1 cellular context compared by ENCODE assay signal in the genomic region with DNA sequence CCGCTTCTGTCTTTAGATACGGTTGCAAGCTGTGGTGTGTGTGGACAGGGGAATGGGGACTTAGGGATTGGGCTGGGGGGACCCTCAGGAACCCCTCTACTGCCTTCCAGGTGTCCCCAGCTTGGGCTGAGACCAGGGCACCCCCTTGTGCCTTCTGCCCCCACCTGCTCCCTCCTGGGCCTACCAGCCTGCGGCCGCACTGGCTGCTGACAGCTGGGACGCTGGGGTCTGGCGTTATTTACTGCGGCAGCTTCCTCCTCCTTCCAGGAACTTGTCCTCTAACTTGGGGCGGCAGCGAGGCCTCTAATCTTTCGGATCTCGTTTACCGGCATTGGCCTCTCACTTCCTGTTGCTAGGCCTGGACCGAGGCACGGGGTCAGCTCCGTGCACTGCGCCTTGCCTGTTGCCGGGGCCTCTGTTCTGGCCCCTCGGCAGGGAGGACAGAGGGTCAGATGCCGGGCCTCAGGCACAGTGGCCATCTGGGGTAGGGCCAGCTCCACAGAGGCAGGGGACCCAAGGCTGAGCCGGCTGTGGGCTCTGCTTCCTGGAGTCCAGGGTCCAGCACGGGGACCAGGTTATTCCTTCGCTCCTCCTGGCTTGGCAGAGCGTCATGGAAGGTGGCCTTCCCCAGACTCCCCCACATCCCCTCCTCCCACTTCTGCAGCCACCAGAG.
TF ChIP-seq lines count a peak whose summit lies in the region.

No MANE protein-coding gene starts in this region.

TF ChIP-seq in K562, 482 proteins besides CTCF, POLR2A, EP300 and RAD21 (continued from another document and continues in another):
- TF ChIP-seq, protein P1, sequence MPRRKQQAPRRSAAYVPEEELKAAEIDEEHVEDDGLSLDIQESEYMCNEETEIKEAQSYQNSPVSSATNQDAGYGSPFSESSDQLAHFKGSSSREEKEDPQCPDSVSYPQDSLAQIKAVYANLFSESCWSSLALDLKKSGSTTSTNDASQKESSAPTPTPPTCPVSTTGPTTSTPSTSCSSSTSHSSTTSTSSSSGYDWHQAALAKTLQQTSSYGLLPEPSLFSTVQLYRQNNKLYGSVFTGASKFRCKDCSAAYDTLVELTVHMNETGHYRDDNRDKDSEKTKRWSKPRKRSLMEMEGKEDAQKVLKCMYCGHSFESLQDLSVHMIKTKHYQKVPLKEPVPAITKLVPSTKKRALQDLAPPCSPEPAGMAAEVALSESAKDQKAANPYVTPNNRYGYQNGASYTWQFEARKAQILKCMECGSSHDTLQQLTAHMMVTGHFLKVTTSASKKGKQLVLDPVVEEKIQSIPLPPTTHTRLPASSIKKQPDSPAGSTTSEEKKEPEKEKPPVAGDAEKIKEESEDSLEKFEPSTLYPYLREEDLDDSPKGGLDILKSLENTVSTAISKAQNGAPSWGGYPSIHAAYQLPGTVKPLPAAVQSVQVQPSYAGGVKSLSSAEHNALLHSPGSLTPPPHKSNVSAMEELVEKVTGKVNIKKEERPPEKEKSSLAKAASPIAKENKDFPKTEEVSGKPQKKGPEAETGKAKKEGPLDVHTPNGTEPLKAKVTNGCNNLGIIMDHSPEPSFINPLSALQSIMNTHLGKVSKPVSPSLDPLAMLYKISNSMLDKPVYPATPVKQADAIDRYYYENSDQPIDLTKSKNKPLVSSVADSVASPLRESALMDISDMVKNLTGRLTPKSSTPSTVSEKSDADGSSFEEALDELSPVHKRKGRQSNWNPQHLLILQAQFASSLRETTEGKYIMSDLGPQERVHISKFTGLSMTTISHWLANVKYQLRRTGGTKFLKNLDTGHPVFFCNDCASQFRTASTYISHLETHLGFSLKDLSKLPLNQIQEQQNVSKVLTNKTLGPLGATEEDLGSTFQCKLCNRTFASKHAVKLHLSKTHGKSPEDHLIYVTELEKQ (CRISPR knock-in tag; IDR thresholded peaks at IDR 0.05), result no peak
- TF ChIP-seq ZNF165 (CRISPR knock-in tag; IDR thresholded peaks at IDR 0.05; ENCODE audit: borderline replicate concordance) (0 out of 2 replicates have a peak, but pooled peaks have one; percentile 7), TEAD4 (IDR thresholded peaks at IDR 0.05; ENCODE audit: low read length) (peak; percentile 68; the same call in 1 of the 2 replicates), TEAD4 (CRISPR knock-in tag; IDR thresholded peaks at IDR 0.05; ENCODE audit: borderline replicate concordance) (no peak), ATF7 (IDR thresholded peaks at IDR 0.05) (peak; percentile 76), BRD9 (IDR thresholded peaks at IDR 0.05; ENCODE audit: low read depth, partially characterized antibody) (peak; percentile 33), CHD2 (IDR thresholded peaks at IDR 0.05; ENCODE audit: low read depth, low read length) (no peak; the same call in 1 of the 2 replicates), ETS2 (tag; IDR thresholded peaks at IDR 0.05; ENCODE audit: borderline replicate concordance, poor library complexity, severe bottlenecking) (no peak), KDM1A (IDR thresholded peaks at IDR 0.05) (no peak), HBP1 (CRISPR knock-in tag; IDR thresholded peaks at IDR 0.05) (no peak), FIP1L1 (IDR thresholded peaks at IDR 0.05; ENCODE audit: low read depth, low read length, poor library complexity, severe bottlenecking) (peak; percentile 71), NFRKB (IDR thresholded peaks at IDR 0.05; ENCODE audit: low read depth) (peak; percentile 87), JUND (IDR thresholded peaks at IDR 0.05; ENCODE audit: borderline replicate concordance, low read depth, low read length) (peak; percentile 66), JUND (tag; IDR thresholded peaks at IDR 0.05; ENCODE audit: borderline replicate concordance, low read depth, low read length) (peak; percentile 81; the same call in 1 of the 3 replicates), SMAD3 (CRISPR knock-in tag; conservative IDR thresholded peaks at IDR 0.05) (peak; percentile 59; the same call in 1 of the 2 replicates), SMARCA4 (IDR thresholded peaks at IDR 0.05) (peak; percentile 63), KHSRP (IDR thresholded peaks at IDR 0.05) (no peak), ZNF24 (IDR thresholded peaks at IDR 0.05) (no peak), PHF21A (IDR thresholded peaks at IDR 0.05; ENCODE audit: borderline replicate concordance, low read depth) (no peak), POLR2B (IDR thresholded peaks at IDR 0.05; ENCODE audit: low read depth, partially characterized antibody) (peak; percentile 67), ZNF232 (CRISPR knock-in tag; IDR thresholded peaks at IDR 0.05) (no peak), USF2 (CRISPR knock-in tag; IDR thresholded peaks at IDR 0.05) (no peak), ETV5 (CRISPR knock-in tag; IDR thresholded peaks at IDR 0.05; ENCODE audit: low read depth) (peak; percentile 97), DIDO1 (tag; IDR thresholded peaks at IDR 0.05; ENCODE audit: low read depth) (no peak), ZBTB26 (CRISPR knock-in tag; IDR thresholded peaks at IDR 0.05) (0 out of 2 replicates have a peak, but pooled peaks have one; percentile 12), TGIF2 (CRISPR knock-in tag; IDR thresholded peaks at IDR 0.05) (no peak), NR2C2 (CRISPR knock-in tag; IDR thresholded peaks at IDR 0.05) (peak; percentile 54; the same call in 1 of the 2 replicates), NR2C2 (tag; IDR thresholded peaks at IDR 0.05) (peak; percentile 91), FOSL1 (tag; conservative IDR thresholded peaks at IDR 0.05) (peak; percentile 52), HIVEP1 (CRISPR knock-in tag; IDR thresholded peaks at IDR 0.05) (no peak), CHCHD3 (CRISPR knock-in tag; IDR thresholded peaks at IDR 0.05) (no peak), ELF2 (CRISPR knock-in tag; IDR thresholded peaks at IDR 0.05) (peak; percentile 67), RFX7 (CRISPR knock-in tag; IDR thresholded peaks at IDR 0.05) (no peak), NCOA1 (IDR thresholded peaks at IDR 0.05; ENCODE audit: low read depth) (peak; percentile 66; the same call in 1 of the 2 replicates)
- TF ChIP-seq, protein P2, sequence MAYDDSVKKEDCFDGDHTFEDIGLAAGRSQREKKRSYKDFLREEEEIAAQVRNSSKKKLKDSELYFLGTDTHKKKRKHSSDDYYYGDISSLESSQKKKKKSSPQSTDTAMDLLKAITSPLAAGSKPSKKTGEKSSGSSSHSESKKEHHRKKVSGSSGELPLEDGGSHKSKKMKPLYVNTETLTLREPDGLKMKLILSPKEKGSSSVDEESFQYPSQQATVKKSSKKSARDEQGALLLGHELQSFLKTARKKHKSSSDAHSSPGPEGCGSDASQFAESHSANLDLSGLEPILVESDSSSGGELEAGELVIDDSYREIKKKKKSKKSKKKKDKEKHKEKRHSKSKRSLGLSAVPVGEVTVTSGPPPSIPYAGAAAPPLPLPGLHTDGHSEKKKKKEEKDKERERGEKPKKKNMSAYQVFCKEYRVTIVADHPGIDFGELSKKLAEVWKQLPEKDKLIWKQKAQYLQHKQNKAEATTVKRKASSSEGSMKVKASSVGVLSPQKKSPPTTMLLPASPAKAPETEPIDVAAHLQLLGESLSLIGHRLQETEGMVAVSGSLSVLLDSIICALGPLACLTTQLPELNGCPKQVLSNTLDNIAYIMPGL (CRISPR knock-in tag; IDR thresholded peaks at IDR 0.05), result 0 out of 2 replicates have a peak, but pooled peaks have one; percentile 66
- TF ChIP-seq, protein P3, sequence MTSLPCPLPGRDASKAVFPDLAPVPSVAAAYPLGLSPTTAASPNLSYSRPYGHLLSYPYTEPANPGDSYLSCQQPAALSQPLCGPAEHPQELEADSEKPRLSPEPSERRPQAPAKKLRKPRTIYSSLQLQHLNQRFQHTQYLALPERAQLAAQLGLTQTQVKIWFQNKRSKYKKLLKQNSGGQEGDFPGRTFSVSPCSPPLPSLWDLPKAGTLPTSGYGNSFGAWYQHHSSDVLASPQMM (CRISPR knock-in tag; IDR thresholded peaks at IDR 0.05), result no peak
- TF ChIP-seq, protein P4, sequence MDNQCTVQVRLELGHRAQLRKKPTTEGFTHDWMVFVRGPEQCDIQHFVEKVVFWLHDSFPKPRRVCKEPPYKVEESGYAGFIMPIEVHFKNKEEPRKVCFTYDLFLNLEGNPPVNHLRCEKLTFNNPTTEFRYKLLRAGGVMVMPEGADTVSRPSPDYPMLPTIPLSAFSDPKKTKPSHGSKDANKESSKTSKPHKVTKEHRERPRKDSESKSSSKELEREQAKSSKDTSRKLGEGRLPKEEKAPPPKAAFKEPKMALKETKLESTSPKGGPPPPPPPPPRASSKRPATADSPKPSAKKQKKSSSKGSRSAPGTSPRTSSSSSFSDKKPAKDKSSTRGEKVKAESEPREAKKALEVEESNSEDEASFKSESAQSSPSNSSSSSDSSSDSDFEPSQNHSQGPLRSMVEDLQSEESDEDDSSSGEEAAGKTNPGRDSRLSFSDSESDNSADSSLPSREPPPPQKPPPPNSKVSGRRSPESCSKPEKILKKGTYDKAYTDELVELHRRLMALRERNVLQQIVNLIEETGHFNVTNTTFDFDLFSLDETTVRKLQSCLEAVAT (IDR thresholded peaks at IDR 0.05), result no peak
- TF ChIP-seq, protein P5, sequence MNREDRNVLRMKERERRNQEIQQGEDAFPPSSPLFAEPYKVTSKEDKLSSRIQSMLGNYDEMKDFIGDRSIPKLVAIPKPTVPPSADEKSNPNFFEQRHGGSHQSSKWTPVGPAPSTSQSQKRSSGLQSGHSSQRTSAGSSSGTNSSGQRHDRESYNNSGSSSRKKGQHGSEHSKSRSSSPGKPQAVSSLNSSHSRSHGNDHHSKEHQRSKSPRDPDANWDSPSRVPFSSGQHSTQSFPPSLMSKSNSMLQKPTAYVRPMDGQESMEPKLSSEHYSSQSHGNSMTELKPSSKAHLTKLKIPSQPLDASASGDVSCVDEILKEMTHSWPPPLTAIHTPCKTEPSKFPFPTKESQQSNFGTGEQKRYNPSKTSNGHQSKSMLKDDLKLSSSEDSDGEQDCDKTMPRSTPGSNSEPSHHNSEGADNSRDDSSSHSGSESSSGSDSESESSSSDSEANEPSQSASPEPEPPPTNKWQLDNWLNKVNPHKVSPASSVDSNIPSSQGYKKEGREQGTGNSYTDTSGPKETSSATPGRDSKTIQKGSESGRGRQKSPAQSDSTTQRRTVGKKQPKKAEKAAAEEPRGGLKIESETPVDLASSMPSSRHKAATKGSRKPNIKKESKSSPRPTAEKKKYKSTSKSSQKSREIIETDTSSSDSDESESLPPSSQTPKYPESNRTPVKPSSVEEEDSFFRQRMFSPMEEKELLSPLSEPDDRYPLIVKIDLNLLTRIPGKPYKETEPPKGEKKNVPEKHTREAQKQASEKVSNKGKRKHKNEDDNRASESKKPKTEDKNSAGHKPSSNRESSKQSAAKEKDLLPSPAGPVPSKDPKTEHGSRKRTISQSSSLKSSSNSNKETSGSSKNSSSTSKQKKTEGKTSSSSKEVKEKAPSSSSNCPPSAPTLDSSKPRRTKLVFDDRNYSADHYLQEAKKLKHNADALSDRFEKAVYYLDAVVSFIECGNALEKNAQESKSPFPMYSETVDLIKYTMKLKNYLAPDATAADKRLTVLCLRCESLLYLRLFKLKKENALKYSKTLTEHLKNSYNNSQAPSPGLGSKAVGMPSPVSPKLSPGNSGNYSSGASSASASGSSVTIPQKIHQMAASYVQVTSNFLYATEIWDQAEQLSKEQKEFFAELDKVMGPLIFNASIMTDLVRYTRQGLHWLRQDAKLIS (CRISPR knock-in tag; IDR thresholded peaks at IDR 0.05), result 0 out of 2 replicates have a peak, but pooled peaks have one; percentile 57
- TF ChIP-seq, protein P6, sequence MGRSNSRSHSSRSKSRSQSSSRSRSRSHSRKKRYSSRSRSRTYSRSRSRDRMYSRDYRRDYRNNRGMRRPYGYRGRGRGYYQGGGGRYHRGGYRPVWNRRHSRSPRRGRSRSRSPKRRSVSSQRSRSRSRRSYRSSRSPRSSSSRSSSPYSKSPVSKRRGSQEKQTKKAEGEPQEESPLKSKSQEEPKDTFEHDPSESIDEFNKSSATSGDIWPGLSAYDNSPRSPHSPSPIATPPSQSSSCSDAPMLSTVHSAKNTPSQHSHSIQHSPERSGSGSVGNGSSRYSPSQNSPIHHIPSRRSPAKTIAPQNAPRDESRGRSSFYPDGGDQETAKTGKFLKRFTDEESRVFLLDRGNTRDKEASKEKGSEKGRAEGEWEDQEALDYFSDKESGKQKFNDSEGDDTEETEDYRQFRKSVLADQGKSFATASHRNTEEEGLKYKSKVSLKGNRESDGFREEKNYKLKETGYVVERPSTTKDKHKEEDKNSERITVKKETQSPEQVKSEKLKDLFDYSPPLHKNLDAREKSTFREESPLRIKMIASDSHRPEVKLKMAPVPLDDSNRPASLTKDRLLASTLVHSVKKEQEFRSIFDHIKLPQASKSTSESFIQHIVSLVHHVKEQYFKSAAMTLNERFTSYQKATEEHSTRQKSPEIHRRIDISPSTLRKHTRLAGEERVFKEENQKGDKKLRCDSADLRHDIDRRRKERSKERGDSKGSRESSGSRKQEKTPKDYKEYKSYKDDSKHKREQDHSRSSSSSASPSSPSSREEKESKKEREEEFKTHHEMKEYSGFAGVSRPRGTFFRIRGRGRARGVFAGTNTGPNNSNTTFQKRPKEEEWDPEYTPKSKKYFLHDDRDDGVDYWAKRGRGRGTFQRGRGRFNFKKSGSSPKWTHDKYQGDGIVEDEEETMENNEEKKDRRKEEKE (IDR thresholded peaks at IDR 0.05; ENCODE audit: borderline replicate concordance in 1 of 2, control insufficient read depth in 1 of 2, low read depth in 2 of 2, low read length in 1 of 2), result no peak
